7 cellular contexts compared by ENCODE assay signal in the genomic region with DNA sequence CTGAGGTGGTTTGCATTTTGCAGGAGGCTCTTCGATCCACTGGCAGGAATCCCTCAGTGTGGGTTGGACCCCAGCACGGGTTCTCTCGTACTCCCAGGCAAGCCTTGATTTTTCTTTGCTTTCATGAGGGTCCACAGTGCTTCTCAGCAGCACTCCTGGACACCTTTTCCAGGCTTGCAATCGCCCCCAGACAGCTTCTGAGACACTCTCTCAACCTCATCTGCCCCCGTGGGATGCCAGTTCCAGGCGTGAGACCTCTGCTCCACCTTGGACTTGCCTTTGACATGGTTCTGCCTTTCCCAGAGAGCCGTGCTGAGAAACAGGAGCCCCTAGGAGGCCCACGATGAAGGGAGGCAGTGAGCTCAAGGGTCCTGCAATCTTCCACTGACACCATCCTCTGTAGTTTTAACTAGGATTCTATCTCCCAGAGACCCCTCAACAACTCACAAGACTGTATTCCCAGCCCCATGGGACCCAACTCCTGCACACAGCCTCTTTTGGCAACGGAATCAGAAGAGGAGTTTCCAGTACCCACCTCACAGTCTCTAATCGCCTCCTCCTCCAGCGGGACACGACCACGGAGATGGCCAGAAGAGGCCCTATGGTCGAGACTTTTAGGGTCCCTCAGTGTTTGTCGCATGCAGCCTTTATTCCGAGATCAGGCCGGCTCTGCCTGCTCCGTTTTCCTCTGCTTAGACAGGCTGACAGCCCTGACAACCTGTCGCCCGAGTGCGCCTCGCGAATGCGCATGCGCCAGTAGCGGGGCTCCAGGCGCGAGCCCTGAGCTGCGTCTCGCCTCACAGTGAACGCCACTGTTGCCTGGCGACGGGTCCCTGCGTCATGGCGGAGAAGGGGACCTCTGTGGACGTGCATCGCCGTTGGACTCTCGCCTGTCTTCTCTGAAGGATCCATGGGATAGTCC. TPM values are rescaled to one million over a fixed set of nuclear protein-coding genes. Genes with fewer than 3 reads are reported as not detected.
DNase-seq lines count a peak whose midpoint lies in the region; ATAC-seq and TF ChIP-seq lines count a peak whose summit lies in the region.

No MANE protein-coding gene starts in this region.

- in situ Hi-C loops in brain microvascular endothelial cell (cut with HindIII; ENCODE audit: low pct_ligation_motif_present, low sequenced_read_pairs) = no loop called here

- H3K27me3 ChIP-seq in brain microvascular endothelial cell (replicated peaks) = no peaks in the 10 kb centered on the region
- H3K27me3 ChIP-seq in kidney epithelial cell (ENCODE audit: control insufficient read depth, insufficient read depth, low read length) = peaks cover 8% of the 10 kb centered on the region

- no peak for ATAC-seq in GM21825 (IDR thresholded peaks at IDR 0.05; ENCODE audit: unreplicated experiment)
- no peak for ATAC-seq in GM18520 (IDR thresholded peaks at IDR 0.05; ENCODE audit: unreplicated experiment)

- peak; percentile 15 for DNase-seq in LNCaP clone FGC (ENCODE audit: low read depth)
- peak; percentile 20 for DNase-seq in brain microvascular endothelial cell
- no peak for DNase-seq in kidney epithelial cell (ENCODE audit: low read depth)
- peak; percentile 15 to 48 for DNase-seq in stimulated activated CD4-positive, alpha-beta T cell treated with anti-CD3 and anti-CD28 coated beads, Interleukin-1b, Interleukin-23, amount 100 ng/mL, for 1 hour (ENCODE audit: low read depth in 2 of 2)

- no peaks in the 10 kb centered on the region for H3K36me3 ChIP-seq in brain microvascular endothelial cell (replicated peaks)
- no peaks in the 10 kb centered on the region for H3K36me3 ChIP-seq in kidney epithelial cell (ENCODE audit: control insufficient read depth, insufficient read depth, low read length)

- H3K4me3 ChIP-seq in LNCaP clone FGC (ENCODE audit: low read depth, low read length) (peak overlapping the region; percentile 29), WI38 (ENCODE audit: low read depth, low read length) (0 out of 2 replicates have a peak overlapping the region, but pooled peaks have one; percentile 14), brain microvascular endothelial cell (ENCODE audit: low read depth, low read length) (peak overlapping the region; percentile 15), kidney epithelial cell (ENCODE audit: low read depth, low read length) (peak overlapping the region; percentile 28)

- TF ChIP-seq CTCF in LNCaP clone FGC (IDR thresholded peaks at IDR 0.05; ENCODE audit: control insufficient read depth, extremely low read depth, insufficient read depth) (no peak), WI38 (IDR thresholded peaks at IDR 0.05; ENCODE audit: low read depth, low read length) (no peak), brain microvascular endothelial cell (IDR thresholded peaks at IDR 0.05; ENCODE audit: low read depth, low read length, missing control alignments) (no peak), kidney epithelial cell (IDR thresholded peaks at IDR 0.05; ENCODE audit: insufficient read depth, low read length, poor library complexity, severe bottlenecking) (no peak)

- H3K27ac ChIP-seq in brain microvascular endothelial cell = no peak overlapping the region

RNA-seq across cellular contexts. Expression of a gene that starts 26.0 kb away (rescaled TPM):
- total RNA-seq in kidney epithelial cell = 3.8 and 5.3 TPM in 2 replicates
